Comparison of ENCODE assay signal across 8 cellular contexts in the genomic region with DNA sequence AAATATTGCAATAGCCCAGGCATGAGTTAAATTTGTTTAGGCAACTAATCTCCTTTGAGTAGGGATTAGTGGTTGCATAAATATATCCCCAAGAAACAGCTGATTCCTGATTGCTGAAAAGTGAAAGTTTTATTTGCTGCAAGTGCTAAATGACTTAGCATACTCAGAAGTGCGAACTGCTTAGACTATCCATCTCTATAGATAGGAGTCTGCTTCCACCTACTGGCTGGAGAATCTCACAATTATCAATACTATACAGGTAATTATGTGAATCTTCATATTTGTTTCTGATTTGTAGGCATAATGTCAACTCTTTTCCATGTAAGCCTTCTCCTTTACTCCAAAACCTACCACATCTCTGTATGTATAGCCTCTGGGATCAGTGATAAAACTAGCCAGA. TPM values are rescaled to one million over a fixed set of nuclear protein-coding genes. Genes with fewer than 3 reads are reported as not detected.
DNase-seq lines count a peak whose midpoint lies in the region; TF ChIP-seq lines count a peak whose summit lies in the region.

No MANE protein-coding gene starts in this region.

- no peaks in the 10 kb centered on the region for H3K9me3 ChIP-seq in neural progenitor cell (ENCODE audit: low read depth)

- H3K4me3 ChIP-seq in GM06990 (replicated peaks; ENCODE audit: low read depth, low read length) (no peak overlapping the region), neural progenitor cell (no peak overlapping the region)

- no peaks in the 10 kb centered on the region for H3K36me3 Mint-ChIP-seq in neural progenitor cell

- no peaks in the 10 kb centered on the region for H3K9me3 Mint-ChIP-seq in neural progenitor cell

- H3K4me1 Mint-ChIP-seq in neural progenitor cell = no peaks in the 10 kb centered on the region

- H3K4me1 ChIP-seq in neural progenitor cell = no peaks in the 10 kb centered on the region

- no peak overlapping the region for H3K4me3 Mint-ChIP-seq in neural progenitor cell

- H3K27me3 Mint-ChIP-seq in neural progenitor cell (ENCODE audit: insufficient read depth, low read depth) = no peaks in the 10 kb centered on the region

- no peak overlapping the region for H3K4me2 ChIP-seq in neural progenitor cell

- peak; percentile 7 for TF ChIP-seq CTCF in GM06990 (IDR thresholded peaks at IDR 0.05; ENCODE audit: insufficient read depth, low read length, poor library complexity, severe bottlenecking)
- TF ChIP-seq CTCF in neural progenitor cell (IDR thresholded peaks at IDR 0.05) = peak; percentile 69

- DNase-seq in GM06990 (ENCODE audit: extremely low read depth, insufficient read length) (no peak), NCI-H774 (lab: John Stamatoyannopoulos, UW) (peak; percentile 10), epidermal melanocyte (ENCODE audit: insufficient read length, low spot score) (peak; percentile 20), neural progenitor cell (ENCODE audit: low spot score) (peak; percentile 56), amygdala (lab: John Stamatoyannopoulos, UW) (no peak), C1 segment of cervical spinal cord (lab: John Stamatoyannopoulos, UW) (no peak), ecto neural progenitor cell (ENCODE audit: low spot score) (no peak), NCI-H524 treated with DMSO at 0.1 percent for 48 hours (lab: John Stamatoyannopoulos, UW) (no peak)

- no peaks in the 10 kb centered on the region for H3K36me3 ChIP-seq in GM06990 (ENCODE audit: control insufficient read depth, insufficient read depth, low read length)
- no peaks in the 10 kb centered on the region for H3K36me3 ChIP-seq in neural progenitor cell

- no peak overlapping the region for H3K27ac ChIP-seq in neural progenitor cell

- H4K20me1 ChIP-seq in neural progenitor cell (ENCODE audit: low read depth) = no peaks in the 10 kb centered on the region

- no peaks in the 10 kb centered on the region for H3F3A ChIP-seq in neural progenitor cell (ENCODE audit: low read depth)

- H3K79me2 ChIP-seq in neural progenitor cell (ENCODE audit: low read depth) = no peaks in the 10 kb centered on the region

- H3K9ac ChIP-seq in neural progenitor cell = no peak overlapping the region

- H2AFZ ChIP-seq in neural progenitor cell (replicated peaks) = no peak overlapping the region

- H3K27ac Mint-ChIP-seq in neural progenitor cell = no peak overlapping the region

- no peaks in the 10 kb centered on the region for H3K27me3 ChIP-seq in GM06990 (replicated peaks; ENCODE audit: control insufficient read depth, insufficient read depth, low read length)
- H3K27me3 ChIP-seq in neural progenitor cell = no peaks in the 10 kb centered on the region

RNA-seq across cellular contexts. Expression of gene SLCO1B3, which starts 11.9 kb away (rescaled TPM):
- total RNA-seq in neural progenitor cell (ENCODE audit: low replicate concordance) = not detected in 2 replicates

Comparison
In these comparisons a context has a peak if more than half of its experiments do, and no peak if none do; other contexts are left out.
1. DNase-seq: peak in NCI-H774 (single experiment), epidermal melanocyte (single experiment) and neural progenitor cell (single experiment); none in GM06990 (single experiment), amygdala (0 of 56), C1 segment of cervical spinal cord (0 of 14), ecto neural progenitor cell (single experiment) and NCI-H524 treated with DMSO at 0.1 percent for 48 hours (single experiment).